In genomic region chrX:30649859-30650258, GRCh38 we compare ENCODE assay signal across 1 cellular context.
TF ChIP-seq lines count a peak whose summit lies in the region.

No MANE protein-coding gene starts in this region.

TF ChIP-seq in HepG2, 621 proteins besides CTCF, POLR2A, EP300 and RAD21 (continued from another document and continues in another):
- TF ChIP-seq, protein P1, sequence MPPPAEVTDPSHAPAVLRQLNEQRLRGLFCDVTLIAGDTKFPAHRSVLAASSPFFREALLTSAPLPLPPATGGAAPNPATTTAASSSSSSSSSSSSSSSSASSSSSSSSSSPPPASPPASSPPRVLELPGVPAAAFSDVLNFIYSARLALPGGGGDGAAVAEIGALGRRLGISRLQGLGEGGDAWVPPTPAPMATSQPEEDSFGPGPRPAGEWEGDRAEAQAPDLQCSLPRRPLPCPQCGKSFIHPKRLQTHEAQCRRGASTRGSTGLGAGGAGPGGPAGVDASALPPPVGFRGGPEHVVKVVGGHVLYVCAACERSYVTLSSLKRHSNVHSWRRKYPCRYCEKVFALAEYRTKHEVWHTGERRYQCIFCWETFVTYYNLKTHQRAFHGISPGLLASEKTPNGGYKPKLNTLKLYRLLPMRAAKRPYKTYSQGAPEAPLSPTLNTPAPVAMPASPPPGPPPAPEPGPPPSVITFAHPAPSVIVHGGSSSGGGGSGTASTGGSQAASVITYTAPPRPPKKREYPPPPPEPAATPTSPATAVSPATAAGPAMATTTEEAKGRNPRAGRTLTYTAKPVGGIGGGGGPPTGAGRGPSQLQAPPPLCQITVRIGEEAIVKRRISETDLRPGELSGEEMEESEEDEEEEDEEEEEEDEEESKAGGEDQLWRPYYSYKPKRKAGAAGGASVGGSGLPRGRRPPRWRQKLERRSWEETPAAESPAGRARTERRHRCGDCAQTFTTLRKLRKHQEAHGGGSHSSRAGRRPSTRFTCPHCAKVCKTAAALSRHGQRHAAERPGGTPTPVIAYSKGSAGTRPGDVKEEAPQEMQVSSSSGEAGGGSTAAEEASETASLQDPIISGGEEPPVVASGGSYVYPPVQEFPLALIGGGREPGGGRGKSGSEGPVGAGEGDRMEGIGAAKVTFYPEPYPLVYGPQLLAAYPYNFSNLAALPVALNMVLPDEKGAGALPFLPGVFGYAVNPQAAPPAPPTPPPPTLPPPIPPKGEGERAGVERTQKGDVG (CRISPR knock-in tag; IDR thresholded peaks at IDR 0.05; ENCODE audit: borderline replicate concordance), result no peak
- TF ChIP-seq E2F1 (CRISPR knock-in tag; IDR thresholded peaks at IDR 0.05) (no peak), CREM (IDR thresholded peaks at IDR 0.05) (peak; percentile 78), CREM (CRISPR knock-in tag; IDR thresholded peaks at IDR 0.05) (no peak), ZNF414 (CRISPR knock-in tag; IDR thresholded peaks at IDR 0.05) (no peak), FOSL1 (CRISPR knock-in tag; IDR thresholded peaks at IDR 0.05; ENCODE audit: borderline replicate concordance) (no peak), ZNF570 (CRISPR knock-in tag; IDR thresholded peaks at IDR 0.05; ENCODE audit: borderline replicate concordance) (no peak), ZNF281 (CRISPR knock-in tag; IDR thresholded peaks at IDR 0.05; ENCODE audit: borderline replicate concordance) (no peak), ZNF883 (CRISPR knock-in tag; IDR thresholded peaks at IDR 0.05; ENCODE audit: not compliant biosample characterization) (no peak), ETV5 (CRISPR knock-in tag; IDR thresholded peaks at IDR 0.05; ENCODE audit: borderline replicate concordance) (peak; percentile 21; the same call in 1 of the 2 replicates), ZNF788 (CRISPR knock-in tag; IDR thresholded peaks at IDR 0.05; ENCODE audit: borderline replicate concordance) (no peak), IRX3 (CRISPR knock-in tag; IDR thresholded peaks at IDR 0.05; ENCODE audit: borderline replicate concordance, low read depth) (no peak), DNMT1 (CRISPR knock-in tag; IDR thresholded peaks at IDR 0.05) (no peak), ZNF350 (CRISPR knock-in tag; IDR thresholded peaks at IDR 0.05; ENCODE audit: borderline replicate concordance, low read depth) (no peak), ZNF160 (CRISPR knock-in tag; IDR thresholded peaks at IDR 0.05) (no peak), ZSCAN29 (CRISPR knock-in tag; conservative IDR thresholded peaks at IDR 0.05) (no peak), ZNF446 (CRISPR knock-in tag; IDR thresholded peaks at IDR 0.05) (no peak), ARNTL (CRISPR knock-in tag; IDR thresholded peaks at IDR 0.05) (no peak), ZSCAN30 (CRISPR knock-in tag; IDR thresholded peaks at IDR 0.05) (no peak), ZNF318 (CRISPR knock-in tag; IDR thresholded peaks at IDR 0.05) (no peak), EZH2 (conservative IDR thresholded peaks at IDR 0.05; ENCODE audit: low read depth, low read length) (no peak), BORCS8-MEF2B (CRISPR knock-in tag; IDR thresholded peaks at IDR 0.05) (no peak), TGIF2 (CRISPR knock-in tag; IDR thresholded peaks at IDR 0.05) (no peak), RBM39 (IDR thresholded peaks at IDR 0.05; ENCODE audit: low read depth, low read length, poor library complexity, severe bottlenecking) (no peak), YEATS4 (CRISPR knock-in tag; IDR thresholded peaks at IDR 0.05; ENCODE audit: borderline replicate concordance) (no peak), TBP (CRISPR knock-in tag; IDR thresholded peaks at IDR 0.05) (no peak), ZBTB39 (CRISPR knock-in tag; IDR thresholded peaks at IDR 0.05) (no peak), GTF2F1 (IDR thresholded peaks at IDR 0.05; ENCODE audit: low read length) (no peak), SIN3A (IDR thresholded peaks at IDR 0.05; ENCODE audit: borderline replicate concordance, low read depth, low read length) (no peak), ZBTB21 (CRISPR knock-in tag; IDR thresholded peaks at IDR 0.05) (peak; percentile 88), CEBPG (CRISPR knock-in tag; IDR thresholded peaks at IDR 0.05) (peak; percentile 80), ZSCAN22 (CRISPR knock-in tag; IDR thresholded peaks at IDR 0.05) (no peak), ZNF629 (CRISPR knock-in tag; conservative IDR thresholded peaks at IDR 0.05) (no peak)
- TF ChIP-seq, protein P2, sequence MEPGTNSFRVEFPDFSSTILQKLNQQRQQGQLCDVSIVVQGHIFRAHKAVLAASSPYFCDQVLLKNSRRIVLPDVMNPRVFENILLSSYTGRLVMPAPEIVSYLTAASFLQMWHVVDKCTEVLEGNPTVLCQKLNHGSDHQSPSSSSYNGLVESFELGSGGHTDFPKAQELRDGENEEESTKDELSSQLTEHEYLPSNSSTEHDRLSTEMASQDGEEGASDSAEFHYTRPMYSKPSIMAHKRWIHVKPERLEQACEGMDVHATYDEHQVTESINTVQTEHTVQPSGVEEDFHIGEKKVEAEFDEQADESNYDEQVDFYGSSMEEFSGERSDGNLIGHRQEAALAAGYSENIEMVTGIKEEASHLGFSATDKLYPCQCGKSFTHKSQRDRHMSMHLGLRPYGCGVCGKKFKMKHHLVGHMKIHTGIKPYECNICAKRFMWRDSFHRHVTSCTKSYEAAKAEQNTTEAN (CRISPR knock-in tag; conservative IDR thresholded peaks at IDR 0.05), result no peak
- TF ChIP-seq, protein P3, sequence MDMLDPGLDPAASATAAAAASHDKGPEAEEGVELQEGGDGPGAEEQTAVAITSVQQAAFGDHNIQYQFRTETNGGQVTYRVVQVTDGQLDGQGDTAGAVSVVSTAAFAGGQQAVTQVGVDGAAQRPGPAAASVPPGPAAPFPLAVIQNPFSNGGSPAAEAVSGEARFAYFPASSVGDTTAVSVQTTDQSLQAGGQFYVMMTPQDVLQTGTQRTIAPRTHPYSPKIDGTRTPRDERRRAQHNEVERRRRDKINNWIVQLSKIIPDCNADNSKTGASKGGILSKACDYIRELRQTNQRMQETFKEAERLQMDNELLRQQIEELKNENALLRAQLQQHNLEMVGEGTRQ (IDR thresholded peaks at IDR 0.05; ENCODE audit: low read depth, low read length), result no peak
- TF ChIP-seq, protein P3 (CRISPR knock-in tag; IDR thresholded peaks at IDR 0.05; ENCODE audit: borderline replicate concordance), result no peak
- TF ChIP-seq, protein P4, sequence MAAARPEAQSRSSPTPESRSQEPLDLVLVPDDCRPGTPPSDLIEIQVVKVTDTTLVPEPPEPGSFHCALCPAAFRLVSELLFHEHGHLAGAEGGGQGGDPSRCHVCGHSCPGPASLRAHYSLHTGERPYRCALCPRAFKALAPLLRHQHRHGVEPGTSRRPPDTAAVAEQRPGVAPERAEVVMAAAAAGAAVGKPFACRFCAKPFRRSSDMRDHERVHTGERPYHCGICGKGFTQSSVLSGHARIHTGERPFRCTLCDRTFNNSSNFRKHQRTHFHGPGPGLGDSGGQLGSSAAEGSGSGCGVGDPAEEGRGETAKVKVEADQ (CRISPR knock-in tag; IDR thresholded peaks at IDR 0.05; ENCODE audit: borderline replicate concordance), result no peak
